Comparison of ENCODE assay signal across 15 cellular contexts in the genomic region with DNA sequence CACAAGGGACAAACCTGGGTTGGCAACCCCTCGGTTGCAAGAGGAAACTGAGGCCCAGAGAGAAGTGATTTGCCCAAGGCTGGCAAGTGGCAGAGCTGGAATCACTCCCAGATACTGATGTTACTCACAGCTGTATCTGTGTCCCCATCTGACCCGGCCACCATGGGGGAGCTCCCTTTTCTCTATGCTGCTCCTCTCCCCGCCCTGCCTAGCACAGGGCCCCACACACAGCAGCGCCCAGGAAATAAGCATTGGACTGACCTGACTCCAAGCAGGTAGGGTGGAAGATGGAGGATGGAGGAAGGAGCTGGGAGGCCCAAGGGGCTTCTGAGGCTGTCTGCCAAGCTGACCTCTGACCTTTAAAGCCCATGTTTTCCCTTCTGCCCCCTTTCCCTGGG. TPM values are rescaled to one million over a fixed set of nuclear protein-coding genes. Genes with fewer than 3 reads are reported as not detected.
A peak's percentile ranks its signal among the peaks of the same experiment; 100 is the strongest.
DNase-seq lines count a peak whose midpoint lies in the region; TF ChIP-seq lines count a peak whose summit lies in the region.
"Had no signal": no experiment of that assay in that cellular context is flagged by ENCODE, and none has a peak within 500 bp of the region (broad histone marks: within the 10 kb centered on the region; RNA-seq: fewer than 3 reads in every experiment).

No MANE protein-coding gene starts in this region.

- peak overlapping the region; percentile 66 for H3K4me3 Mint-ChIP-seq in Calu3 (ENCODE audit: low read depth, unreplicated experiment)
- H3K4me3 Mint-ChIP-seq: activated T-cell treated with anti-CD3 and anti-CD28 coated beads, Interleukin-2, amount 50 U/mL, for 24 hours had no signal

- H3K27me3 Mint-ChIP-seq in Calu3 (ENCODE audit: unreplicated experiment), result no peaks in the 10 kb centered on the region

- peaks cover 11% of the 10 kb centered on the region for H3K36me3 Mint-ChIP-seq in Calu3 (ENCODE audit: insufficient read depth, unreplicated experiment)
- H3K36me3 Mint-ChIP-seq: CD4-positive, alpha-beta memory T cell had no signal

- CTCF ChIA-PET in Calu3 (lab: Charles Lee) (no interaction called here), RWPE1 (lab: Yijun Ruan, JAX) (interaction anchor here (0.6 kb wide), 1 partner anchor 546 kb away, joined by 8 read pairs; no protein-coding TSS in a partner anchor)

- H3K4me1 Mint-ChIP-seq in Calu3 (ENCODE audit: low read depth, unreplicated experiment), result peaks cover 9% of the 10 kb centered on the region

- intact Hi-C loops in Calu3 (cut with micrococcal nuclease; ENCODE audit: unreplicated experiment), result no loop called here
- intact Hi-C loops in vagina (cut with DNase I), result loop anchor here (5.0 kb wide), 1 partner anchor 53 kb away; no protein-coding TSS in a partner anchor

- H3K9me3 Mint-ChIP-seq in Calu3 (ENCODE audit: low read depth, unreplicated experiment), result no peaks in the 10 kb centered on the region
- H3K9me3 Mint-ChIP-seq: activated T-cell treated with anti-CD3 and anti-CD28 coated beads, Interleukin-2, amount 50 U/mL, for 24 hours had no signal

- no peaks in the 10 kb centered on the region for H3K36me3 ChIP-seq in vagina
- H3K36me3 ChIP-seq: colonic mucosa, gastroesophageal sphincter had no signal

- TF ChIP-seq CTCF in Calu3 (IDR thresholded peaks at IDR 0.05; ENCODE audit: unreplicated experiment), result no peak
- no peak for TF ChIP-seq CTCF in RWPE1 (conservative IDR thresholded peaks at IDR 0.05; ENCODE audit: low read depth)
- TF ChIP-seq CTCF in vagina (IDR thresholded peaks at IDR 0.05), result no peak

- no peaks in the 10 kb centered on the region for H3K27me3 ChIP-seq in vagina
- H3K27me3 ChIP-seq: colonic mucosa had no signal

- no peak for TF ChIP-seq POLR2A in vagina (IDR thresholded peaks at IDR 0.05)

- DNase-seq in Calu3 (no peak), RWPE1 (ENCODE audit: low spot score) (no peak), islet precursor cell (peak; percentile 49), C1 segment of cervical spinal cord (lab: John Stamatoyannopoulos, UW) (no peak), cerebellar cortex (ENCODE audit: low spot score) (no peak), vagina (ENCODE audit: extremely low spot score in 2 of 2) (no peak)
- DNase-seq: activated naive CD4-positive, alpha-beta T cell treated with anti-CD3 and anti-CD28 coated beads, Interleukin-2, amount 50 U/mL, for 16 hours; activated T-cell treated with anti-CD3 and anti-CD28 coated beads, Interleukin-2, amount 50 U/mL, for 24 hours; CD4-positive, alpha-beta memory T cell; DND-41; Kasumi-1 had no signal

- H3K27ac Mint-ChIP-seq in Calu3 (ENCODE audit: unreplicated experiment), result no peak overlapping the region
- H3K27ac Mint-ChIP-seq: activated T-cell treated with anti-CD3 and anti-CD28 coated beads, Interleukin-2, amount 50 U/mL, for 24 hours had no signal

- no TSS peak for BruUV-seq in Calu3 (replicated peaks; lab: Mats Ljungman, UMichigan)

- POLR2A ChIA-PET in RWPE1 (lab: Yijun Ruan, JAX; ENCODE audit: low non-redundant PET), result no interaction called here

- H3K27ac ChIP-seq in RWPE1 (peak overlapping the region; percentile 98), vagina (no peak overlapping the region)
- H3K27ac ChIP-seq: gastroesophageal sphincter had no signal

- H3K9me3 ChIP-seq in vagina, result no peaks in the 10 kb centered on the region
- H3K9me3 ChIP-seq: colonic mucosa, gastroesophageal sphincter had no signal

- H3K4me3 ChIP-seq in vagina, result no peak overlapping the region
- H3K4me3 ChIP-seq: gastroesophageal sphincter had no signal

- H3K4me1 ChIP-seq in vagina, result peaks cover 49% of the 10 kb centered on the region
- H3K4me1 ChIP-seq: colonic mucosa had no signal

RNA-seq across cellular contexts. Expression of a gene that starts 3.0 kb away (rescaled TPM):
- total RNA-seq in Calu3 (2022) (25.6 and 26.8 TPM in 2 replicates), vagina (45.2 TPM)
- total RNA-seq: CD4-positive, alpha-beta memory T cell had no signal

RNA-seq across cellular contexts. Expression of a gene that starts 13.3 kb away (rescaled TPM):
- total RNA-seq in Calu3 (2022) (not detected in 2 replicates), vagina (not detected)
- total RNA-seq: CD4-positive, alpha-beta memory T cell; gastroesophageal sphincter; omental fat pad; sciatic nerve had no signal

RNA-seq across cellular contexts. Expression of a gene that starts 19.6 kb away (rescaled TPM):
- 0.68 and 1.2 TPM in 2 replicates for total RNA-seq in Calu3 (2022)
- total RNA-seq in vagina, result 3.2 TPM

RNA-seq across cellular contexts. Expression of a gene that starts 51.8 kb away (rescaled TPM):
- total RNA-seq in Calu3 (2022) (3.3 and 3.6 TPM in 2 replicates), vagina (1.5 TPM)
